ENCODE assay signal across 18 cellular contexts in the genomic region with DNA sequence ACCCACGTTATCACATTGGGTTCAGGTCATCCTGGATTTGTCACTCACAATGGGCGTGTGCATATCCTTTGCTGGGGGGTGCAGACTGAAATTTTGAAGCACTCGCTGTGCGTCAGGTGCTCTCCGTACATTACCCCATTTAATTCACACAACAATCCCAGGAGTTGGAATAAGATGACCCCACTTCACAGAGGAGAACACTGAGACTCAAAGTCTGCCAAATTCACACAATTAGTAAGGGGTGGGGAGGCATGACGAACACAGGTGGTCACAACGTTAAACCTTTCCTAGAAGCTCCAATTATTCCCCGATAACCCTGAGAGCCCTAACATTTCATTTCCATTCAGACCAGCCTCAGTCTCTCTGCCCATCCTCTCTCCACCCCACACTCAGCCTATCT. TPM values are rescaled to one million over a fixed set of nuclear protein-coding genes. Genes with fewer than 3 reads are reported as not detected.
DNase-seq lines count a peak whose midpoint lies in the region; ATAC-seq, FAIRE-seq and TF ChIP-seq lines count a peak whose summit lies in the region.
"Had no signal": no experiment of that assay in that cellular context is flagged by ENCODE, and none has a peak within 500 bp of the region (broad histone marks: within the 10 kb centered on the region; RNA-seq: fewer than 3 reads in every experiment).

No MANE protein-coding gene starts in this region.

- H3K4me1 ChIP-seq in Caco-2 (peaks cover 61% of the 10 kb centered on the region), RWPE2 (ENCODE audit: insufficient read depth, poor library complexity, severe bottlenecking) (peaks cover 40% of the 10 kb centered on the region), kidney (ENCODE audit: control insufficient read depth in 1 of 2, insufficient read depth in 1 of 2, low read depth in 1 of 2, low read length in 2 of 2) (peaks cover 19 to 20% of the 10 kb centered on the region in 2 donors)

- peaks cover 71% of the 10 kb centered on the region for H3K4me1 Mint-ChIP-seq in Caco-2 (ENCODE audit: low read depth, unreplicated experiment)

- TF ChIP-seq CTCF in Caco-2 (IDR thresholded peaks at IDR 0.05; ENCODE audit: insufficient read depth in 1 of 2, low read depth in 1 of 2, low read length in 1 of 2, severe bottlenecking in 1 of 2, unreplicated experiment in 1 of 2) (no peak), RWPE2 (IDR thresholded peaks at IDR 0.05; ENCODE audit: poor library complexity, severe bottlenecking) (no peak), kidney (IDR thresholded peaks at IDR 0.05; ENCODE audit: borderline replicate concordance, extremely low read depth, insufficient read depth) (no peak)

- CTCF ChIA-PET in Caco-2 (lab: Charles Lee): interaction anchor here (0.8 to 1.9 kb wide), 3 partner anchors 34 to 62 kb away, joined by 3 to 8 read pairs (median 5); a partner anchor contains a TSS

- no peak overlapping the region for H3K4me3 Mint-ChIP-seq in Caco-2 (ENCODE audit: unreplicated experiment)
- H3K4me3 Mint-ChIP-seq: endodermal cell had no signal

- ATAC-seq in RWPE2 (ENCODE audit: low read depth): no peak
- ATAC-seq: stimulated activated naive B cell treated with anti-CD40 and anti-IgM and Interleukin-4, amounts not matched to agents 10 μg/mL and 1 μg/mL and 100 μg/mL, for 72 hours had no signal

- no peak overlapping the region for H3K9ac ChIP-seq in kidney (ENCODE audit: low read length in 2 of 2)

- H3K27me3 ChIP-seq in Caco-2 (replicated peaks; ENCODE audit: control insufficient read depth, insufficient read depth, low read length): no peaks in the 10 kb centered on the region
- H3K27me3 ChIP-seq in RWPE2 (ENCODE audit: insufficient read depth, poor library complexity, severe bottlenecking): no peaks in the 10 kb centered on the region

- no peak for DNase-seq in Caco-2
- no peak for DNase-seq in RWPE2 (ENCODE audit: low spot score)
- no peak for DNase-seq in kidney
- DNase-seq in activated CD4-positive, CD25-positive, alpha-beta regulatory T cell (lab: John Stamatoyannopoulos, UW): no peak
- DNase-seq: activated CD4-positive, CD25-positive, alpha-beta regulatory T cell treated with anti-CD3 and anti-CD28 coated beads, Interleukin-2, amount 50 U/mL, for 72 hours; activated T-cell treated with anti-CD3 and anti-CD28 coated beads, Interleukin-2, amount 50 U/mL, for 48 hours; amniotic stem cell; COR-L47; endodermal cell; left ventricle myocardium inferior; NCI-H446; SHP77 treated with DMSO at 0.1 percent for 48 hours; stimulated activated naive B cell treated with anti-CD40 and anti-IgM and Interleukin-4, amounts not matched to agents 10 μg/mL and 1 μg/mL and 100 μg/mL, for 72 hours had no signal

- FAIRE-seq in kidney (lab: Jason Lieb, UNC): no peak

- peak overlapping the region; percentile 98 for H3K27ac Mint-ChIP-seq in Caco-2 (ENCODE audit: unreplicated experiment)

- no peaks in the 10 kb centered on the region for H3K27me3 Mint-ChIP-seq in Caco-2 (ENCODE audit: insufficient read depth, unreplicated experiment)

- H3K27ac ChIP-seq in RWPE2 (ENCODE audit: poor library complexity, severe bottlenecking) (peak overlapping the region; percentile 100), kidney (ENCODE audit: low read depth in 2 of 2, low read length in 2 of 2) (no peak overlapping the region)

- intact Hi-C loops in Caco-2 (cut with micrococcal nuclease; ENCODE audit: unreplicated experiment): loop anchor here (10.0 kb wide), 1 partner anchor 215 kb away; a partner anchor contains a TSS
- intact Hi-C loops in kidney (cut with DNase I): loop anchor here (5.0 kb wide), 1 partner anchor 57 kb away; no protein-coding TSS in a partner anchor

- POLR2A ChIA-PET in Caco-2 (lab: Charles Lee): no interaction called here

- BruUV-seq in Caco-2 (replicated peaks; lab: Mats Ljungman, UMichigan): no TSS peak

- peaks cover 15% of the 10 kb centered on the region for H3K36me3 Mint-ChIP-seq in Caco-2 (ENCODE audit: insufficient read depth, unreplicated experiment)
- H3K36me3 Mint-ChIP-seq: stimulated activated naive B cell treated with anti-CD40 and anti-IgM and Interleukin-4, amounts not matched to agents 10 μg/mL and 1 μg/mL and 100 μg/mL, for 72 hours had no signal

- H3K4me3 ChIP-seq in Caco-2 (ENCODE audit: low read depth, low read length): no peak overlapping the region
- H3K4me3 ChIP-seq in RWPE2 (ENCODE audit: severe bottlenecking): no peak overlapping the region
- no peak overlapping the region for H3K4me3 ChIP-seq in kidney (ENCODE audit: low read length in 2 of 2)

- H3K9me3 Mint-ChIP-seq in Caco-2 (ENCODE audit: unreplicated experiment): no peaks in the 10 kb centered on the region
- H3K9me3 Mint-ChIP-seq: central memory CD8-positive, alpha-beta T cell; stimulated activated naive B cell treated with anti-CD40 and anti-IgM and Interleukin-4, amounts not matched to agents 10 μg/mL and 1 μg/mL and 100 μg/mL, for 72 hours had no signal

- H3K36me3 ChIP-seq in Caco-2 (ENCODE audit: control insufficient read depth, insufficient read depth, low read length) (no peaks in the 10 kb centered on the region), RWPE2 (ENCODE audit: low read depth) (peaks cover 8% of the 10 kb centered on the region), kidney (ENCODE audit: control insufficient read depth in 1 of 2, insufficient read depth in 2 of 2, low read length in 2 of 2) (no peaks in the 10 kb centered on the region)
- H3K36me3 ChIP-seq: left ventricle myocardium inferior had no signal

- no peaks in the 10 kb centered on the region for H3K9me3 ChIP-seq in Caco-2
- H3K9me3 ChIP-seq in RWPE2 (ENCODE audit: severe bottlenecking): no peaks in the 10 kb centered on the region
- no peaks in the 10 kb centered on the region for H3K9me3 ChIP-seq in kidney (ENCODE audit: control insufficient read depth in 1 of 2, low read length in 2 of 2)
- H3K9me3 ChIP-seq: left ventricle myocardium inferior had no signal

RNA-seq across cellular contexts. Expression of a gene that starts 3.8 kb away (rescaled TPM):
- total RNA-seq in Caco-2 (2022): 2.4 and 3.0 TPM in 2 replicates
- 152 TPM for total RNA-seq in kidney
- polyA plus RNA-seq in kidney (ENCODE audit: insufficient read depth, low read depth, low replicate concordance): 416 TPM

RNA-seq across cellular contexts. Expression of a gene that starts 20.4 kb away (rescaled TPM):
- total RNA-seq in Caco-2 (2022): 0.61 and 0.84 TPM in 2 replicates
- total RNA-seq in kidney: 8.4 TPM
- 2.5 TPM for polyA plus RNA-seq in kidney (ENCODE audit: insufficient read depth, low read depth, low replicate concordance)
- total RNA-seq: endodermal cell; T-helper 2 cell treated with Interferon-gamma antibody and Interleukin-4, amounts not matched to agents 100 ng/mL and 5 ng/mL, for 36 hours; urinary bladder had no signal

RNA-seq across cellular contexts. Expression of a gene that starts 23.9 kb away (rescaled TPM):
- total RNA-seq in Caco-2 (2022) (53.6 and 54.4 TPM in 2 replicates), kidney (141 TPM)
- polyA plus RNA-seq in kidney (ENCODE audit: insufficient read depth, low read depth, low replicate concordance): 204 TPM

RNA-seq across cellular contexts. Expression of a gene that starts 28.7 kb away (rescaled TPM):
- total RNA-seq in Caco-2 (2022): not detected in 2 replicates
- 0.91 TPM for total RNA-seq in kidney
- 1.9 TPM for polyA plus RNA-seq in kidney (ENCODE audit: insufficient read depth, low read depth, low replicate concordance)
- total RNA-seq: endodermal cell, H4, left ventricle myocardium inferior, posterior vena cava, urinary bladder had no signal

RNA-seq across cellular contexts. Expression of a gene that starts 33.7 kb away (rescaled TPM):
- total RNA-seq in Caco-2 (2022) (416 and 432 TPM in 2 replicates), kidney (1,542 TPM)
- polyA plus RNA-seq in kidney (ENCODE audit: insufficient read depth, low read depth, low replicate concordance): 1,580 TPM

Comparison
In these comparisons a context has a peak if more than half of its experiments do, and no peak if none do; other contexts are left out.
1. RNA of a gene that starts 3.8 kb away (total RNA-seq): 152 TPM in kidney (single experiment); 2.4 to 3.0 TPM in Caco-2; every median in the first group is over 10 times any median in the second.